Comparison of ENCODE assay signal across 1 cellular context in genomic region chr9:30732060-30732459, GRCh38.
TF ChIP-seq lines count a peak whose summit lies in the region.

No MANE protein-coding gene starts in this region.

TF ChIP-seq in GM12878, 131 proteins besides CTCF, POLR2A, EP300 and RAD21 (continued from another document):
- no peak for TF ChIP-seq MYC (IDR thresholded peaks at IDR 0.05; ENCODE audit: insufficient read depth, insufficient read length, insufficient replicate concordance, low read length, severe bottlenecking)
- TF ChIP-seq IKZF1 (conservative IDR thresholded peaks at IDR 0.05), result no peak
- TF ChIP-seq ETV6 (conservative IDR thresholded peaks at IDR 0.05 in 1 of 2, IDR thresholded peaks at IDR 0.05 in 1 of 2; ENCODE audit: borderline replicate concordance in 1 of 2, low read depth in 1 of 2), result no peak
- no peak for TF ChIP-seq ZZZ3 (IDR thresholded peaks at IDR 0.05; ENCODE audit: control insufficient read depth, insufficient read length, low read depth)
